20 cellular contexts compared by ENCODE assay signal in genomic region chr2:1680222-1681016, GRCh38.
DNase-seq lines count a peak whose midpoint lies in the region; ATAC-seq and TF ChIP-seq lines count a peak whose summit lies in the region.
"Had no signal": no experiment of that assay in that cellular context is flagged by ENCODE, and none has a peak within 500 bp of the region (broad histone marks: within the 10 kb centered on the region; RNA-seq: fewer than 3 reads in every experiment).

No MANE protein-coding gene starts in this region.

- TF ChIP-seq POLR2A in testis (IDR thresholded peaks at IDR 0.05): no peak

- WGBS in testis, 2 donors: 92 to 94% methylated on average over 27 to 33 of the region's 33 CpGs

- H3K9me3 Mint-ChIP-seq in chondrocyte (ENCODE audit: low read depth) (no peaks in the 10 kb centered on the region), neural crest cell (no peaks in the 10 kb centered on the region)

- H3K4me1 ChIP-seq in right atrium auricular region (no peaks in the 10 kb centered on the region), left ventricle myocardium inferior (peaks cover 24% of the 10 kb centered on the region), testis (no peaks in the 10 kb centered on the region)

- DNase-seq in right atrium auricular region (ENCODE audit: low spot score) (peak; percentile 54), left ventricle myocardium inferior (no peak), chondrocyte (ENCODE audit: low spot score) (peak; percentile 92), neural crest cell (ENCODE audit: low read depth, low spot score) (no peak), testis (peak; percentile 11), KG1 (lab: John Stamatoyannopoulos, UW) (no peak)
- DNase-seq: AML-193, GDM1, NCI-H1092 treated with DMSO at 0.1 percent for 48 hours, NCI-H1436 treated with DMSO at 0.1 percent for 48 hours, NCI-H1930, NCI-H524 treated with DMSO at 0.1 percent for 48 hours, NCI-H82, SHP77 had no signal

- TF ChIP-seq CTCF in right atrium auricular region (IDR thresholded peaks at IDR 0.05) (no peak), left ventricle myocardium inferior (IDR thresholded peaks at IDR 0.05; ENCODE audit: borderline replicate concordance) (no peak), chondrocyte (IDR thresholded peaks at IDR 0.05) (no peak), neural crest cell (conservative IDR thresholded peaks at IDR 0.05) (no peak), testis (IDR thresholded peaks at IDR 0.05) (no peak)

- H3K36me3 Mint-ChIP-seq in chondrocyte (ENCODE audit: low read depth) (peaks cover 23% of the 10 kb centered on the region), neural crest cell (ENCODE audit: low read depth) (peaks cover 12% of the 10 kb centered on the region)
- H3K36me3 Mint-ChIP-seq: CD14-positive monocyte had no signal

- ATAC-seq in HG02870 (IDR thresholded peaks at IDR 0.05; ENCODE audit: unreplicated experiment) (no peak), HG02973 (IDR thresholded peaks at IDR 0.05; ENCODE audit: unreplicated experiment) (no peak)
- ATAC-seq: HepG2 had no signal

- H3K27me3 ChIP-seq in right atrium auricular region (no peaks in the 10 kb centered on the region), left ventricle myocardium inferior (ENCODE audit: low read depth) (peaks cover 4% of the 10 kb centered on the region), testis (no peaks in the 10 kb centered on the region)

- H3K4me1 Mint-ChIP-seq in chondrocyte (ENCODE audit: low read depth) (peaks cover 17% of the 10 kb centered on the region), neural crest cell (no peaks in the 10 kb centered on the region)
- H3K4me1 Mint-ChIP-seq: CD14-positive monocyte had no signal

- no peaks in the 10 kb centered on the region for H3K9me3 ChIP-seq in right atrium auricular region
- H3K9me3 ChIP-seq in left ventricle myocardium inferior (replicated peaks): no peaks in the 10 kb centered on the region
- H3K9me3 ChIP-seq in testis: no peaks in the 10 kb centered on the region

- H3K36me3 ChIP-seq in right atrium auricular region: peaks cover 65% of the 10 kb centered on the region
- peaks cover 64% of the 10 kb centered on the region for H3K36me3 ChIP-seq in left ventricle myocardium inferior
- H3K36me3 ChIP-seq in testis (ENCODE audit: low read depth, missing control alignments): no peaks in the 10 kb centered on the region

- no peaks in the 10 kb centered on the region for H3K27me3 Mint-ChIP-seq in chondrocyte (ENCODE audit: low read depth)
- no peaks in the 10 kb centered on the region for H3K27me3 Mint-ChIP-seq in neural crest cell (ENCODE audit: low read depth)

- no peak overlapping the region for H3K4me3 ChIP-seq in right atrium auricular region
- no peak overlapping the region for H3K4me3 ChIP-seq in left ventricle myocardium inferior
- no peak overlapping the region for H3K4me3 ChIP-seq in testis
- H3K4me3 ChIP-seq: SK-N-MC had no signal

- H3K27ac ChIP-seq in right atrium auricular region (no peak overlapping the region), left ventricle myocardium inferior (replicated peaks) (no peak overlapping the region), testis (no peak overlapping the region)
- H3K27ac ChIP-seq: KMS-11, SK-N-MC had no signal

- H3K27ac Mint-ChIP-seq in chondrocyte (ENCODE audit: unreplicated experiment) (no peak overlapping the region), neural crest cell (ENCODE audit: unreplicated experiment) (peak overlapping the region; percentile 62)
- H3K27ac Mint-ChIP-seq: CD14-positive monocyte had no signal

- intact Hi-C loops in left ventricle myocardium inferior (cut with micrococcal nuclease): no loop called here
- intact Hi-C loops in testis (cut with DNase I; ENCODE audit: low total_unique reads): no loop called here

- H3K4me3 Mint-ChIP-seq in chondrocyte (ENCODE audit: unreplicated experiment): no peak overlapping the region
- no peak overlapping the region for H3K4me3 Mint-ChIP-seq in neural crest cell

Comparison
In these comparisons a context has a peak if more than half of its experiments do, and no peak if none do; other contexts are left out.
1. DNase-seq: peak in right atrium auricular region (single experiment), chondrocyte (single experiment) and testis (single experiment); none in left ventricle myocardium inferior (single experiment), neural crest cell (single experiment) and KG1 (single experiment).